ENCODE assay signal across 8 cellular contexts in the genomic region with DNA sequence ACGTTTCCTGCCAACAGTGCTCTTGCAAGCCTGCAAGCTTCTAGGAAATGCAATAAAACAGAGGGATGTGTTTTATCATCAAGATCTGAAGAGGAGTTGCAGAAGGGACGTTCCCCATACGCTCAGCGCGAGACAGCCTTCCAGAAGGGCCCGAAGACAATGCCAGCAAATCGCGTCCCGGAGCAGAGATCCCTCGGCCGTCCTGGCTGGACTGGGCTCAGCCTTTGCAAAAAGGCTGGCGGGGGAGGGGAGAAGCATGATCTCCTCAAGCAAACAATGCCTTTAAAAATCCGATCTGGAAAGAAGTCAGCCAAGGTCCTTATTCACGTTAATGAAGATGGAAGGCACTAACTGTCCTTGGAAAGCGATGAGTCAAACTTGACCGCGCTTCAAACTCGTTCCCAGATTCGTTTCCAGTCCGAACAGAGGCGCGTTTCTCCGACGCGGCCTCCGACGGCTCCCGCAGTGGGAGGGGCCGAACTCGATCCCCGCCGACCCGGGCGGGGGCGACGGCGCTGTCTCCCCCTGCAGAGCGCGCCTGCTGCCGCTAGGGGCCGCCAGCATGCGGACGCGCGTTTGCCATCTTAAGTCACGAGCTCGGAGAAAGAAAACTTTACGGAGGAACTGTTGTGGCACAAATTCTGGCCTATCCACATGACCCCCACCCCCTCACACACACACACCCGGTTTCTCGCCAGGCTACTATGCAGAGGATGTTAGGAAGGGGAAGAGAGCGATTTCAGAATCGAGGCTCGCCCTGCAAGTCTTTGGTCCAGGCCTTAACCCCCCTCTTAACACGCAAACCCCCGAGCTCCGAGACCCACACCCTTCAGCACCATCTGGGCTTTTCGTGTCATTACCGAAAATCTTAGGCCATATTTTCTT. TPM values are rescaled to one million over a fixed set of nuclear protein-coding genes. Genes with fewer than 3 reads are reported as not detected.
DNase-seq lines count a peak whose midpoint lies in the region; ATAC-seq and TF ChIP-seq lines count a peak whose summit lies in the region.

No MANE protein-coding gene starts in this region.

- H3K4me1 Mint-ChIP-seq in mesothelial cell of epicardium: peaks cover 51% of the 10 kb centered on the region

- no peaks in the 10 kb centered on the region for H3K36me3 Mint-ChIP-seq in mesothelial cell of epicardium

- no peaks in the 10 kb centered on the region for H3K9me3 Mint-ChIP-seq in mesothelial cell of epicardium

- DNase-seq in ELF-1 (ENCODE audit: low read depth, low spot score) (peak; percentile 97), NCI-H526 treated with DMSO at 0.1 percent for 48 hours (lab: John Stamatoyannopoulos, UW) (peak; percentile 24), activated T-cell treated with anti-CD3 and anti-CD28 coated beads for 4 hours (peak; percentile 75), epidermal melanocyte (ENCODE audit: insufficient read length, low spot score) (peak; percentile 58), mesothelial cell of epicardium (ENCODE audit: low spot score in 2 of 2, unreplicated experiment in 2 of 2) (peak; percentile 68 to 90)
- DNase-seq in stimulated activated CD8-positive, alpha-beta memory T cell treated with anti-CD3 and anti-CD28 coated beads, Interleukin-15, amount 100 ng/mL, for 24 hours (ENCODE audit: low read depth): peak; percentile 68

- H3K27ac Mint-ChIP-seq in mesothelial cell of epicardium: peak overlapping the region; percentile 98

- H3K4me3 Mint-ChIP-seq in mesothelial cell of epicardium: peak overlapping the region; percentile 95

- peak; percentile 89 for TF ChIP-seq CTCF in mesothelial cell of epicardium (IDR thresholded peaks at IDR 0.05; ENCODE audit: unreplicated experiment)

- peak; percentile 52 for ATAC-seq in HG02798 (IDR thresholded peaks at IDR 0.05; ENCODE audit: poor library complexity, unreplicated experiment)
- no peak for ATAC-seq in HG02642 (IDR thresholded peaks at IDR 0.05; ENCODE audit: poor library complexity, unreplicated experiment)

- H3K27me3 Mint-ChIP-seq in mesothelial cell of epicardium (ENCODE audit: low read depth): peaks cover 2% of the 10 kb centered on the region

RNA-seq across cellular contexts. Expression of a gene that starts 5.5 kb away (rescaled TPM):
- total RNA-seq in mesothelial cell of epicardium: 29.2 to 32.7 TPM (median 30.6 TPM) in 3 replicates

RNA-seq across cellular contexts. Expression of a gene that starts 37.4 kb away (rescaled TPM):
- total RNA-seq in mesothelial cell of epicardium: not detected in 3 replicates

Comparison
In these comparisons a context has a peak if more than half of its experiments do, and no peak if none do; other contexts are left out.
1. DNase-seq: peak in every context shown above with its lines; median percentile 97 in ELF-1; 79 in mesothelial cell of epicardium; 75 in activated T-cell treated with anti-CD3 and anti-CD28 coated beads for 4 hours; 68 in stimulated activated CD8-positive, alpha-beta memory T cell treated with anti-CD3 and anti-CD28 coated beads, Interleukin-15, amount 100 ng/mL, for 24 hours; 58 in epidermal melanocyte; 24 in NCI-H526 treated with DMSO at 0.1 percent for 48 hours.